In the genomic region with DNA sequence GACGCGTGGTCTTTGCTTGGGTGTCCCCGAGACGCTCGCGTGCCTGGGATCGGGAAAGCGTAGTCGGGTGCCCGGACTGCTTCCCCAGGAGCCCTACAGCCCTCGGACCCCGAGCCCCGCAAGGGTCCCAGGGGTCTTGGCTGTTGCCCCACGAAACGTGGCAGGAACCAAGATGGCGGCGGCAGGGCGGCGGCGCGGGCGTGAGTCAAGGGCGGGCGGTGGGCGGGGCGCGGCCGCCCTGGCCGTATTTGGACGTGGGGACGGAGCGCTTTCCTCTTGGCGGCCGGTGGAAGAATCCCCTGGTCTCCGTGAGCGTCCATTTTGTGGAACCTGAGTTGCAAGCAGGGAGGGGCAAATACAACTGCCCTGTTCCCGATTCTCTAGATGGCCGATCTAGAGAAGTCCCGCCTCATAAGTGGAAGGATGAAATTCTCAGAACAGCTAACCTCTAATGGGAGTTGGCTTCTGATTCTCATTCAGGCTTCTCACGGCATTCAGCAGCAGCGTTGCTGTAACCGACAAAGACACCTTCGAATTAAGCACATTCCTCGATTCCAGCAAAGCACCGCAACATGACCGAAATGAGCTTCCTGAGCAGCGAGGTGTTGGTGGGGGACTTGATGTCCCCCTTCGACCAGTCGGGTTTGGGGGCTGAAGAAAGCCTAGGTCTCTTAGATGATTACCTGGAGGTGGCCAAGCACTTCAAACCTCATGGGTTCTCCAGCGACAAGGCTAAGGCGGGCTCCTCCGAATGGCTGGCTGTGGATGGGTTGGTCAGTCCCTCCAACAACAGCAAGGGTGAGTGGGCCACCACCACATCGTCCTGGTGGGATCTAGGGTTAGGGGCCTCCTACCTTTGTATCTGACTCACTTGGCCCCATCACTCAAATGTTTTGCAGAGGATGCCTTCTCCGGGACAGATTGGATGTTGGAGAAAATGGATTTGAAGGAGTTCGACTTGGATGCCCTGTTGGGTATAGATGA, we compare ENCODE assay signal across 1 cellular context.
TF ChIP-seq lines count a peak whose summit lies in the region.

No MANE protein-coding gene starts in this region.

TF ChIP-seq in HEK293, 187 proteins besides CTCF, POLR2A, EP300 and RAD21 (continued from another document and continues in another):
- TF ChIP-seq, protein P1, sequence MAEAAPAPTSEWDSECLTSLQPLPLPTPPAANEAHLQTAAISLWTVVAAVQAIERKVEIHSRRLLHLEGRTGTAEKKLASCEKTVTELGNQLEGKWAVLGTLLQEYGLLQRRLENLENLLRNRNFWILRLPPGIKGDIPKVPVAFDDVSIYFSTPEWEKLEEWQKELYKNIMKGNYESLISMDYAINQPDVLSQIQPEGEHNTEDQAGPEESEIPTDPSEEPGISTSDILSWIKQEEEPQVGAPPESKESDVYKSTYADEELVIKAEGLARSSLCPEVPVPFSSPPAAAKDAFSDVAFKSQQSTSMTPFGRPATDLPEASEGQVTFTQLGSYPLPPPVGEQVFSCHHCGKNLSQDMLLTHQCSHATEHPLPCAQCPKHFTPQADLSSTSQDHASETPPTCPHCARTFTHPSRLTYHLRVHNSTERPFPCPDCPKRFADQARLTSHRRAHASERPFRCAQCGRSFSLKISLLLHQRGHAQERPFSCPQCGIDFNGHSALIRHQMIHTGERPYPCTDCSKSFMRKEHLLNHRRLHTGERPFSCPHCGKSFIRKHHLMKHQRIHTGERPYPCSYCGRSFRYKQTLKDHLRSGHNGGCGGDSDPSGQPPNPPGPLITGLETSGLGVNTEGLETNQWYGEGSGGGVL (tag by site-specific recombination; IDR thresholded peaks at IDR 0.05) = no peak
- TF ChIP-seq ZBTB48 (tag by site-specific recombination; IDR thresholded peaks at IDR 0.05) = peak; percentile 72
- no peak for TF ChIP-seq ZNF580 (tag by site-specific recombination; IDR thresholded peaks at IDR 0.05)
- TF ChIP-seq ZNF202 (tag by site-specific recombination; IDR thresholded peaks at IDR 0.05; ENCODE audit: borderline replicate concordance) = no peak
- no peak for TF ChIP-seq ZNF302 (tag by site-specific recombination; IDR thresholded peaks at IDR 0.05; ENCODE audit: low read depth)
- no peak for TF ChIP-seq ZNF274 (IDR thresholded peaks at IDR 0.05; ENCODE audit: low read length)
- TF ChIP-seq ZNF274 (tag by site-specific recombination; IDR thresholded peaks at IDR 0.05; ENCODE audit: borderline replicate concordance) = no peak
- no peak for TF ChIP-seq TSHZ1 (tag by site-specific recombination; IDR thresholded peaks at IDR 0.05; ENCODE audit: borderline replicate concordance)
- peak; percentile 61 for TF ChIP-seq ZBTB8A (tag by site-specific recombination; IDR thresholded peaks at IDR 0.05)
- TF ChIP-seq ZNF624 (tag by site-specific recombination; IDR thresholded peaks at IDR 0.05) = no peak
- TF ChIP-seq, protein P2, sequence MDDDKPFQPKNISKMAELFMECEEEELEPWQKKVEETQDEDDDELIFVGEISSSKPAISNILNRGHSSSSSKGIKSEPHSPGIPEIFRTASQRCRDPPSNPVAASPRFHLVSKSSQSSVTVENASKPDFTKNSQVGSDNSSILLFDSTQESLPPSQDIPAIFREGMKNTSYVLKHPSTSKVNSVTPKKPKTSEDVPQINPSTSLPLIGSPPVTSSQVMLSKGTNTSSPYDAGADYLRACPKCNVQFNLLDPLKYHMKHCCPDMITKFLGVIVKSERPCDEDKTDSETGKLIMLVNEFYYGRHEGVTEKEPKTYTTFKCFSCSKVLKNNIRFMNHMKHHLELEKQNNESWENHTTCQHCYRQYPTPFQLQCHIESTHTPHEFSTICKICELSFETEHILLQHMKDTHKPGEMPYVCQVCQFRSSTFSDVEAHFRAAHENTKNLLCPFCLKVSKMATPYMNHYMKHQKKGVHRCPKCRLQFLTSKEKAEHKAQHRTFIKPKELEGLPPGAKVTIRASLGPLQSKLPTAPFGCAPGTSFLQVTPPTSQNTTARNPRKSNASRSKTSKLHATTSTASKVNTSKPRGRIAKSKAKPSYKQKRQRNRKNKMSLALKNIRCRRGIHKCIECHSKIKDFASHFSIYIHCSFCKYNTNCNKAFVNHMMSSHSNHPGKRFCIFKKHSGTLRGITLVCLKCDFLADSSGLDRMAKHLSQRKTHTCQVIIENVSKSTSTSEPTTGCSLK (tag by site-specific recombination; IDR thresholded peaks at IDR 0.05) = no peak
- no peak for TF ChIP-seq MEIS1 (CRISPR knock-in tag; IDR thresholded peaks at IDR 0.05; ENCODE audit: borderline replicate concordance)
- TF ChIP-seq ZBTB11 (tag by site-specific recombination; conservative IDR thresholded peaks at IDR 0.05; ENCODE audit: low read depth) = no peak
- TF ChIP-seq ZNF121 (tag by site-specific recombination; IDR thresholded peaks at IDR 0.05) = no peak
- 0 out of 2 replicates have a peak, but pooled peaks have one; percentile 0 for TF ChIP-seq RBAK (tag by site-specific recombination; IDR thresholded peaks at IDR 0.05)
- TF ChIP-seq ZNF596 (tag by site-specific recombination; IDR thresholded peaks at IDR 0.05) = no peak
- TF ChIP-seq PRDM6 (tag by site-specific recombination; IDR thresholded peaks at IDR 0.05) = no peak
- no peak for TF ChIP-seq KLF7 (tag by site-specific recombination; IDR thresholded peaks at IDR 0.05; ENCODE audit: borderline replicate concordance)
- TF ChIP-seq ZBTB7A (tag by site-specific recombination; IDR thresholded peaks at IDR 0.05; ENCODE audit: low read depth) = no peak
- no peak for TF ChIP-seq KLF16 (tag by site-specific recombination; IDR thresholded peaks at IDR 0.05)
- TF ChIP-seq ZXDB (tag by site-specific recombination; IDR thresholded peaks at IDR 0.05) = no peak
- peak; percentile 65; the same call in 1 of the 2 replicates for TF ChIP-seq SP2 (tag by site-specific recombination; IDR thresholded peaks at IDR 0.05)
- no peak for TF ChIP-seq PRDM1 (tag by site-specific recombination; IDR thresholded peaks at IDR 0.05)
- no peak for TF ChIP-seq ZNF221 (tag by site-specific recombination; IDR thresholded peaks at IDR 0.05; ENCODE audit: borderline replicate concordance)
- TF ChIP-seq YY2 (tag by site-specific recombination; IDR thresholded peaks at IDR 0.05) = no peak; the same call in 1 of the 2 replicates
- no peak for TF ChIP-seq ZNF423 (tag by site-specific recombination; IDR thresholded peaks at IDR 0.05)
- no peak for TF ChIP-seq ZNF501 (tag by site-specific recombination; IDR thresholded peaks at IDR 0.05)
- TF ChIP-seq HOXC10 (CRISPR knock-in tag; IDR thresholded peaks at IDR 0.05) = no peak
- no peak for TF ChIP-seq ZEB2 (tag by site-specific recombination; IDR thresholded peaks at IDR 0.05)
- TF ChIP-seq ZNF837 (tag by site-specific recombination; IDR thresholded peaks at IDR 0.05) = no peak
- no peak for TF ChIP-seq ZNF404 (tag by site-specific recombination; IDR thresholded peaks at IDR 0.05)
- TF ChIP-seq ZNF830 (tag by site-specific recombination; IDR thresholded peaks at IDR 0.05; ENCODE audit: low read depth) = no peak
- TF ChIP-seq SCRT1 (tag by site-specific recombination; IDR thresholded peaks at IDR 0.05; ENCODE audit: borderline replicate concordance) = no peak
- TF ChIP-seq MYNN (tag by site-specific recombination; IDR thresholded peaks at IDR 0.05; ENCODE audit: borderline replicate concordance) = no peak
- no peak; the same call in 1 of the 2 replicates for TF ChIP-seq ZNF785 (tag by site-specific recombination; IDR thresholded peaks at IDR 0.05)
- TF ChIP-seq, protein P3, sequence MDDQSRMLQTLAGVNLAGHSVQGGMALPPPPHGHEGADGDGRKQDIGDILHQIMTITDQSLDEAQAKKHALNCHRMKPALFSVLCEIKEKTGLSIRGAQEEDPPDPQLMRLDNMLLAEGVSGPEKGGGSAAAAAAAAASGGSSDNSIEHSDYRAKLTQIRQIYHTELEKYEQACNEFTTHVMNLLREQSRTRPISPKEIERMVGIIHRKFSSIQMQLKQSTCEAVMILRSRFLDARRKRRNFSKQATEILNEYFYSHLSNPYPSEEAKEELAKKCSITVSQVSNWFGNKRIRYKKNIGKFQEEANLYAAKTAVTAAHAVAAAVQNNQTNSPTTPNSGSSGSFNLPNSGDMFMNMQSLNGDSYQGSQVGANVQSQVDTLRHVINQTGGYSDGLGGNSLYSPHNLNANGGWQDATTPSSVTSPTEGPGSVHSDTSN (CRISPR knock-in tag; IDR thresholded peaks at IDR 0.05) = no peak; the same call in 1 of the 2 replicates
- TF ChIP-seq ZNF660 (tag by site-specific recombination; IDR thresholded peaks at IDR 0.05) = 0 out of 2 replicates have a peak, but pooled peaks have one; percentile 5
- no peak for TF ChIP-seq ZNF664 (tag by site-specific recombination; IDR thresholded peaks at IDR 0.05)
- TF ChIP-seq, protein P4, sequence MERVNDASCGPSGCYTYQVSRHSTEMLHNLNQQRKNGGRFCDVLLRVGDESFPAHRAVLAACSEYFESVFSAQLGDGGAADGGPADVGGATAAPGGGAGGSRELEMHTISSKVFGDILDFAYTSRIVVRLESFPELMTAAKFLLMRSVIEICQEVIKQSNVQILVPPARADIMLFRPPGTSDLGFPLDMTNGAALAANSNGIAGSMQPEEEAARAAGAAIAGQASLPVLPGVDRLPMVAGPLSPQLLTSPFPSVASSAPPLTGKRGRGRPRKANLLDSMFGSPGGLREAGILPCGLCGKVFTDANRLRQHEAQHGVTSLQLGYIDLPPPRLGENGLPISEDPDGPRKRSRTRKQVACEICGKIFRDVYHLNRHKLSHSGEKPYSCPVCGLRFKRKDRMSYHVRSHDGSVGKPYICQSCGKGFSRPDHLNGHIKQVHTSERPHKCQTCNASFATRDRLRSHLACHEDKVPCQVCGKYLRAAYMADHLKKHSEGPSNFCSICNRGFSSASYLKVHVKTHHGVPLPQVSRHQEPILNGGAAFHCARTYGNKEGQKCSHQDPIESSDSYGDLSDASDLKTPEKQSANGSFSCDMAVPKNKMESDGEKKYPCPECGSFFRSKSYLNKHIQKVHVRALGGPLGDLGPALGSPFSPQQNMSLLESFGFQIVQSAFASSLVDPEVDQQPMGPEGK (tag by site-specific recombination; IDR thresholded peaks at IDR 0.05) = no peak
- TF ChIP-seq ZNF169 (tag by site-specific recombination; IDR thresholded peaks at IDR 0.05) = no peak
- TF ChIP-seq GLI4 (tag by site-specific recombination; IDR thresholded peaks at IDR 0.05) = no peak
